9 cellular contexts compared by ENCODE assay signal in the genomic region with DNA sequence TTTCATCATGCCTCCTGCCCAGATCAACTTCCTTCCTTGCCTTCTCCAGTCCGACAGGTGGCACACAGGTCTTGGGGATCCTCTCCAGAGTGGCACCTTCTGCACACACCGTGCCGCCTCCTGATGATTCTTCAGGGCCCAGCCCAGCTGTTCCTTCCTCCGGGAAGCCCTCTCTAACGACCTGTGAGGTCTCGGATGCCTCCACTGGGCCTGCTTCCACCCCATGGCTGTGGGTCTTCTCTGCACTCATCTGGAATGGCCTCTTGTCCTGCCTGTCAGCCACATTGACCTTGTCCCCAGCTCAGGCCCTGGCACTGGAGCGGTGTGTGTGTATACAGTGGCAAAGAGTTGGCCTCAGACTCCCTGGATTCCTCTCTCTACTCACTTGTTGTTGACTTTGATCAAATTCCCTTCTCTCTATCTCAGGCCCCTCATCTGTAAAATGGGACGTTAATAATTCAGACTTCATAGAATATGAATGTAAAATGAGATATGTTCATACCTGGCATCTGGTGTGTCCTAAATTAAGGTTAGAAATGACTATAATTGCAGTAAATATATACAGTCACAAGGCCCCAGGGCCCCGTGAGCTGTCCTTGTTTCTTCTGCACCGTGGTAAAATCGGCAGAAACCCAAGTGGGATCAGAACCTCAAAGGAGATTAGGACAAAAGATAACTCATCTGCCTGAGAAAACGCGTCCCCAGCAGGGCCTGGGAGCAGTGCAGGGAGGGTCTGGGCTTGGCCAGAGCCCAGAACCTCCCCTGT. TPM values are rescaled to one million over a fixed set of nuclear protein-coding genes. Genes with fewer than 3 reads are reported as not detected.
A peak's percentile ranks its signal among the peaks of the same experiment; 100 is the strongest.
DNase-seq lines count a peak whose midpoint lies in the region; ATAC-seq, FAIRE-seq and TF ChIP-seq lines count a peak whose summit lies in the region.
"Had no signal": no experiment of that assay in that cellular context is flagged by ENCODE, and none has a peak within 500 bp of the region (broad histone marks: within the 10 kb centered on the region; RNA-seq: fewer than 3 reads in every experiment).

No MANE protein-coding gene starts in this region.

- ATAC-seq in CD4-positive, alpha-beta T cell (ENCODE audit: poor library complexity), result no peak
- no peak for ATAC-seq in GM18519 (IDR thresholded peaks at IDR 0.05; ENCODE audit: low FRiP score, unreplicated experiment)
- no peak for ATAC-seq in GM21381 (IDR thresholded peaks at IDR 0.05; ENCODE audit: unreplicated experiment)

- TF ChIP-seq POLR2A in endothelial cell of umbilical vein (IDR thresholded peaks at IDR 0.05; ENCODE audit: low read depth, low read length), result no peak

- CTCF ChIA-PET in CD4-positive, alpha-beta T cell (lab: Charles Lee), result no interaction called here
- CTCF ChIA-PET in RWPE1 (lab: Yijun Ruan, JAX), result interaction anchor here (0.5 to 0.6 kb wide), 2 partner anchors 26 to 885 kb away, joined by 4 read pairs; no protein-coding TSS in a partner anchor
- CTCF ChIA-PET in endothelial cell of umbilical vein (lab: Charles Lee), result interaction anchor here (0.6 to 1.0 kb wide), 4 partner anchors 12 to 59 kb away, joined by 3 to 5 read pairs (median 4); a partner anchor contains a TSS

- H3K27me3 ChIP-seq in CD4-positive, alpha-beta T cell (ENCODE audit: control insufficient read depth, insufficient read depth, low read length), result no peaks in the 10 kb centered on the region
- H3K27me3 ChIP-seq in endothelial cell of umbilical vein (ENCODE audit: control insufficient read depth in 2 of 2, insufficient read depth in 2 of 2, low read length in 2 of 2) (peaks cover 3 to 4% of the 10 kb centered on the region in 2 experiments), neuron (ENCODE audit: insufficient read depth, low read length) (no peaks in the 10 kb centered on the region)

- H2AFZ ChIP-seq in endothelial cell of umbilical vein (ENCODE audit: low read depth, low read length) (peak overlapping the region; percentile 91), neuron (ENCODE audit: low read depth, low read length) (peak overlapping the region; percentile 85)

- H3K36me3 ChIP-seq in endothelial cell of umbilical vein (ENCODE audit: control insufficient read depth in 2 of 2, extremely low read depth in 1 of 2, insufficient read depth in 2 of 2, low read length in 2 of 2) (no peaks in the 10 kb centered on the region), neuron (ENCODE audit: insufficient read depth, low read length) (peaks cover 5% of the 10 kb centered on the region)

- in situ Hi-C loops in G401 (cut with HindIII; ENCODE audit: low sequenced_read_pairs), result no loop called here

- peaks cover 29% of the 10 kb centered on the region for H3K4me1 Mint-ChIP-seq in CD4-positive, alpha-beta T cell (ENCODE audit: low read depth)

- intact Hi-C loops in CD4-positive, alpha-beta T cell (cut with DNase I, micrococcal nuclease), result no loop called here
- intact Hi-C loops in endothelial cell of umbilical vein (cut with micrococcal nuclease), result no loop called here

- H3K79me2 ChIP-seq in endothelial cell of umbilical vein (ENCODE audit: control insufficient read depth, insufficient read depth, low read length), result peaks cover 2% of the 10 kb centered on the region

- POLR2A ChIA-PET in CD4-positive, alpha-beta T cell (lab: Charles Lee), result interaction anchor here (2.1 kb wide), 1 partner anchor 62 kb away, joined by 7 read pairs; no protein-coding TSS in a partner anchor
- POLR2A ChIA-PET in RWPE1 (lab: Yijun Ruan, JAX; ENCODE audit: low non-redundant PET), result interaction anchor here (1.0 kb wide), 1 partner anchor 32 kb away, joined by 3 read pairs; a partner anchor contains a TSS
- POLR2A ChIA-PET in endothelial cell of umbilical vein (lab: Charles Lee), result no interaction called here

- H3K27ac ChIP-seq in CD4-positive, alpha-beta T cell (ENCODE audit: low read depth, low read length), result no peak overlapping the region
- H3K27ac ChIP-seq in RWPE1 (peak overlapping the region; percentile 96), endothelial cell of umbilical vein (ENCODE audit: insufficient read depth, low read depth, low read length) (peak overlapping the region; percentile 59)

- H3K36me3 Mint-ChIP-seq in CD4-positive, alpha-beta T cell (ENCODE audit: low read depth), result peaks cover 11% of the 10 kb centered on the region

- TSS peak; percentile 42 for BruUV-seq in endothelial cell of umbilical vein (replicated peaks; lab: Mats Ljungman, UMichigan)

- H3K9ac ChIP-seq in endothelial cell of umbilical vein (replicated peaks; ENCODE audit: extremely low read depth, insufficient read depth, low read length), result peak overlapping the region; percentile 71

- peak overlapping the region; percentile 94 for H3K4me3 Mint-ChIP-seq in CD4-positive, alpha-beta T cell

- H3K9me1 ChIP-seq in endothelial cell of umbilical vein (replicated peaks; ENCODE audit: control insufficient read depth, extremely low read depth, insufficient read depth, low read length), result no peaks in the 10 kb centered on the region

- DNase-seq in CD4-positive, alpha-beta T cell, result no peak
- DNase-seq in RWPE1 (ENCODE audit: low spot score), result peak; percentile 57
- no peak for DNase-seq in endothelial cell of umbilical vein (ENCODE audit: low read depth, low spot score)
- DNase-seq in G401 (ENCODE audit: low spot score), result no peak
- no peak for DNase-seq in ureter (ENCODE audit: low spot score)
- DNase-seq: activated CD8-positive, alpha-beta memory T cell treated with anti-CD3 and anti-CD28 coated beads, Interleukin-2, amount 50 U/mL, for 4 hours had no signal

- no peaks in the 10 kb centered on the region for H3K9me3 ChIP-seq in CD4-positive, alpha-beta T cell (ENCODE audit: control insufficient read depth, low read length)
- H3K9me3 ChIP-seq in endothelial cell of umbilical vein (replicated peaks; ENCODE audit: control insufficient read depth, insufficient read depth, low read length) (no peaks in the 10 kb centered on the region), neuron (ENCODE audit: low read length) (no peaks in the 10 kb centered on the region)

- H3K4me1 ChIP-seq in endothelial cell of umbilical vein (ENCODE audit: control insufficient read depth, extremely low read depth, insufficient read depth, low read length), result peaks cover 6% of the 10 kb centered on the region
- H3K4me1 ChIP-seq in neuron (ENCODE audit: insufficient read depth, low read length), result peaks cover 13% of the 10 kb centered on the region

- FAIRE-seq in endothelial cell of umbilical vein (lab: Jason Lieb, UNC), result no peak

- no peaks in the 10 kb centered on the region for H4K20me1 ChIP-seq in endothelial cell of umbilical vein (replicated peaks; ENCODE audit: control insufficient read depth, extremely low read depth, insufficient read depth, low read length)

- H3K4me2 ChIP-seq in endothelial cell of umbilical vein (ENCODE audit: insufficient read depth, low read length), result peak overlapping the region; percentile 75

- no peak for TF ChIP-seq CTCF in CD4-positive, alpha-beta T cell (IDR thresholded peaks at IDR 0.05)
- TF ChIP-seq CTCF in RWPE1 (conservative IDR thresholded peaks at IDR 0.05; ENCODE audit: low read depth) (no peak), endothelial cell of umbilical vein (IDR thresholded peaks at IDR 0.05; ENCODE audit: extremely low read depth in 1 of 2, insufficient read depth in 1 of 2, low read depth in 1 of 2, low read length in 2 of 2) (no peak)

- H3K9me3 Mint-ChIP-seq in CD4-positive, alpha-beta T cell, result no peaks in the 10 kb centered on the region

- no peaks in the 10 kb centered on the region for H3K27me3 Mint-ChIP-seq in CD4-positive, alpha-beta T cell

- peak overlapping the region in 2 of 3 experiments; percentile 62 to 73 for H3K4me3 ChIP-seq in endothelial cell of umbilical vein (replicated peaks in 1 of 3; ENCODE audit: insufficient read depth in 1 of 3, low read depth in 1 of 3, low read length in 3 of 3)
- H3K4me3 ChIP-seq in neuron (ENCODE audit: low read length), result peak overlapping the region; percentile 78

- peak overlapping the region; percentile 5 for H3K27ac Mint-ChIP-seq in CD4-positive, alpha-beta T cell

- dilution Hi-C loops in endothelial cell of umbilical vein (cut with MboI; ENCODE audit: extremely low pct_ligation_motif_present, low sequenced_read_pairs), result no loop called here

RNA-seq across cellular contexts. Expression of a gene that starts 1.5 kb away (rescaled TPM):
- 10 to 100 TPM; 14.4 to 14.7 TPM for total RNA-seq in CD4-positive, alpha-beta T cell
- 37.6 and 44.5 TPM in 2 replicates for total RNA-seq in endothelial cell of umbilical vein
- polyA plus RNA-seq in endothelial cell of umbilical vein, result 20.6 and 24.6 TPM in 2 replicates
- 27.2 and 28.0 TPM in 2 replicates for polyA plus RNA-seq in endothelial cell of umbilical vein (2011; cell fraction: cytosol; rRNA removed)
- 8.3 and 8.8 TPM in 2 replicates for polyA plus RNA-seq in endothelial cell of umbilical vein (2011; cell fraction: nucleus; rRNA removed)
- 53.8 and 54.3 TPM in 2 replicates for polyA plus RNA-seq in endothelial cell of umbilical vein (2012)
- polyA minus RNA-seq in endothelial cell of umbilical vein, result 24.2 and 29.9 TPM in 2 replicates
- polyA minus RNA-seq in endothelial cell of umbilical vein (2011; cell fraction: cytosol; rRNA and poly(A)+ RNA removed), result 10.0 TPM
- 9.2 and 10.1 TPM in 2 replicates for polyA minus RNA-seq in endothelial cell of umbilical vein (2011; cell fraction: nucleus; rRNA and poly(A)+ RNA removed)
- 18.3 and 20.4 TPM in 2 replicates for total RNA-seq in G401 (2014; rRNA removed; shearing (Covaris generic))
- 50.3 TPM for total RNA-seq in ureter

RNA-seq across cellular contexts. Expression of a gene that starts 31.7 kb away (rescaled TPM):
- under 1 TPM; 0.25 to 0.36 TPM for total RNA-seq in CD4-positive, alpha-beta T cell
- total RNA-seq in endothelial cell of umbilical vein, result 56.9 and 57.6 TPM in 2 replicates
- 27.3 and 33.1 TPM in 2 replicates for polyA plus RNA-seq in endothelial cell of umbilical vein
- polyA plus RNA-seq in endothelial cell of umbilical vein (2011; cell fraction: cytosol; rRNA removed), result 41.0 and 42.5 TPM in 2 replicates
- 19.0 and 28.6 TPM in 2 replicates for polyA plus RNA-seq in endothelial cell of umbilical vein (2011; cell fraction: nucleus; rRNA removed)
- 29.7 and 55.3 TPM in 2 replicates for polyA plus RNA-seq in endothelial cell of umbilical vein (2012)
- 21.5 and 27.3 TPM in 2 replicates for polyA minus RNA-seq in endothelial cell of umbilical vein
- polyA minus RNA-seq in endothelial cell of umbilical vein (2011; cell fraction: cytosol; rRNA and poly(A)+ RNA removed), result 90.4 TPM
- 9.5 and 12.6 TPM in 2 replicates for polyA minus RNA-seq in endothelial cell of umbilical vein (2011; cell fraction: nucleus; rRNA and poly(A)+ RNA removed)
- 65.2 and 100 TPM in 2 replicates for total RNA-seq in G401 (2014; rRNA removed; shearing (Covaris generic))
- 1.6 TPM for total RNA-seq in ureter

RNA-seq across cellular contexts. Expression of a gene that starts 32.1 kb away (rescaled TPM):
- total RNA-seq in CD4-positive, alpha-beta T cell, result 10 to 100 TPM; 20.7 to 21.8 TPM
- total RNA-seq in endothelial cell of umbilical vein (32.9 and 39.6 TPM in 2 replicates), ureter (36.6 TPM)
- polyA plus RNA-seq in endothelial cell of umbilical vein, result 49.3 and 51.7 TPM in 2 replicates
- polyA plus RNA-seq in endothelial cell of umbilical vein (2011; cell fraction: cytosol; rRNA removed), result 38.8 and 41.4 TPM in 2 replicates
- polyA plus RNA-seq in endothelial cell of umbilical vein (2011; cell fraction: nucleus; rRNA removed), result 33.5 and 34.2 TPM in 2 replicates
- polyA plus RNA-seq in endothelial cell of umbilical vein (2012), result 33.9 and 43.3 TPM in 2 replicates
- polyA minus RNA-seq in endothelial cell of umbilical vein, result 81.1 and 103 TPM in 2 replicates
- polyA minus RNA-seq in endothelial cell of umbilical vein (2011; cell fraction: cytosol; rRNA and poly(A)+ RNA removed), result 56.4 TPM
- polyA minus RNA-seq in endothelial cell of umbilical vein (2011; cell fraction: nucleus; rRNA and poly(A)+ RNA removed), result 19.8 and 31.0 TPM in 2 replicates
- 54.6 and 76.4 TPM in 2 replicates for total RNA-seq in G401 (2014; rRNA removed; shearing (Covaris generic))

RNA-seq across cellular contexts. Expression of a gene that starts 51.7 kb away (rescaled TPM):
- total RNA-seq in CD4-positive, alpha-beta T cell, result 10 to 100 TPM; 37.0 to 39.8 TPM
- total RNA-seq in endothelial cell of umbilical vein (not detected in 2 replicates), ureter (0.91 TPM)
- not detected in 2 replicates for polyA plus RNA-seq in endothelial cell of umbilical vein
- not detected in 2 replicates for polyA plus RNA-seq in endothelial cell of umbilical vein (2011; cell fraction: cytosol; rRNA removed)
- 0.06 TPM in 1 of 2 replicates, not detected in the other for polyA plus RNA-seq in endothelial cell of umbilical vein (2011; cell fraction: nucleus; rRNA removed)
- not detected in 2 replicates for polyA plus RNA-seq in endothelial cell of umbilical vein (2012)
- polyA minus RNA-seq in endothelial cell of umbilical vein, result 0.10 and 1.0 TPM in 2 replicates
- polyA minus RNA-seq in endothelial cell of umbilical vein (2011; cell fraction: cytosol; rRNA and poly(A)+ RNA removed), result not detected
- polyA minus RNA-seq in endothelial cell of umbilical vein (2011; cell fraction: nucleus; rRNA and poly(A)+ RNA removed), result not detected in 2 replicates
- total RNA-seq in G401 (2014; rRNA removed; shearing (Covaris generic)), result 0.51 TPM in 1 of 2 replicates, not detected in the other

Comparison
In these comparisons a context has a peak if more than half of its experiments do, and no peak if none do; other contexts are left out.
1. RNA of a gene that starts 31.7 kb away (total RNA-seq): 65.2 to 100 TPM in G401 and 56.9 to 57.6 TPM in endothelial cell of umbilical vein; 1.6 TPM in ureter (single experiment) and 0.25 to 0.36 TPM in CD4-positive, alpha-beta T cell; every median in the first group is over 10 times any median in the second.